ENCODE assay signal across 8 cellular contexts in the genomic region with DNA sequence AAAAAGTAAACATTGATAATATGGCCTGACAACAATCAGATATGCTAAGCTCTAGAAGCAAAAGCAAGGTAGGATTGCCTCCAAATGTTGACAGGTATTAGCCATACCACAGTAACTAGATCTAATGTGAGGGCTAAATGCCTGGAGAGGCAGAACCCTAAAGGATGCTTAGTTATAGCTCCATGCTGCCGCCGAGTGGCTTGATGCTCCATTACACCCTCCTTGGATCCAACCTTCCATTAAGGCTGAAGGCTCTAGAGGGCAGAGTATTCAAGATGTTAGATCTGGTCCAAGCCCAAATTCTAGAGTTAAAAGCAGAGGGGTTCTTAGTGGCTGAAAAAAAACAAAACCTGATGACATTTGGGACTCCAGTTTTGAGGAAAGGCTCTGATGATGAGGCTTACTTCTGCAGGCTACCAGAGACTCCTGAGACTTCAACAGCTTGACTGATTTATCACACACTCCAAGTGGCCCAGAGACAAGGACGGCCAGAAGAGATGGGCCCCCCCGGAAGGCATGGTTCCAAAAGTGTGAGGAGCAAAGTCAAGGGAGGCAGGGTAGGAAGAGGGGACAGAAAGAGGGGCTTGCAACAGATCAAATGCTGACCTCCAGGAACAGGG. TPM values are rescaled to one million over a fixed set of nuclear protein-coding genes. Genes with fewer than 3 reads are reported as not detected.
DNase-seq lines count a peak whose midpoint lies in the region; ATAC-seq, FAIRE-seq and TF ChIP-seq lines count a peak whose summit lies in the region.
"Had no signal": no experiment of that assay in that cellular context is flagged by ENCODE, and none has a peak within 500 bp of the region (broad histone marks: within the 10 kb centered on the region; RNA-seq: fewer than 3 reads in every experiment).

No MANE protein-coding gene starts in this region.

- DNase-seq in NCI-H2171 (lab: John Stamatoyannopoulos, UW): peak; percentile 3
- peak; percentile 69 for DNase-seq in bronchial epithelial cell (ENCODE audit: low read depth)
- DNase-seq in left kidney (ENCODE audit: low read depth, low spot score): peak; percentile 91
- DNase-seq in stimulated activated CD4-positive, alpha-beta T cell treated with anti-CD3 and anti-CD28 coated beads, TNF-alpha, amount 100 ng/mL, for 1 hour (ENCODE audit: low read depth in 3 of 3, low spot score in 1 of 3): peak; percentile 28 to 51 (median 46)

- H3K4me3 ChIP-seq in GM12875 (ENCODE audit: low read depth, low read length): no peak overlapping the region
- H3K4me3 ChIP-seq in WI38 (ENCODE audit: low read depth, low read length): no peak overlapping the region
- no peak overlapping the region for H3K4me3 ChIP-seq in bronchial epithelial cell (ENCODE audit: low read depth, low read length)

- no peak for FAIRE-seq in bronchial epithelial cell (lab: Jason Lieb, UNC)

- peaks cover 2% of the 10 kb centered on the region for H3K27me3 ChIP-seq in bronchial epithelial cell (ENCODE audit: control insufficient read depth, insufficient read depth, low read length)

- TF ChIP-seq CTCF in GM12875 (IDR thresholded peaks at IDR 0.05; ENCODE audit: borderline replicate concordance, insufficient read depth, low read depth, low read length) (peak; percentile 88), WI38 (IDR thresholded peaks at IDR 0.05; ENCODE audit: low read depth, low read length) (peak; percentile 88), bronchial epithelial cell (IDR thresholded peaks at IDR 0.05; ENCODE audit: insufficient read depth, low read length, severe bottlenecking) (peak; percentile 87)

- ATAC-seq in HG02870 (IDR thresholded peaks at IDR 0.05; ENCODE audit: unreplicated experiment): peak; percentile 64

- no peaks in the 10 kb centered on the region for H3K36me3 ChIP-seq in bronchial epithelial cell (ENCODE audit: control insufficient read depth, insufficient read depth, low read length)

RNA-seq across cellular contexts. Expression of a gene that starts 21.8 kb away (rescaled TPM):
- not detected in 2 replicates for total RNA-seq in bronchial epithelial cell
- total RNA-seq: urinary bladder had no signal

RNA-seq across cellular contexts. Expression of a gene that starts 55.3 kb away (rescaled TPM):
- 0.26 and 0.53 TPM in 2 replicates for total RNA-seq in bronchial epithelial cell

Comparison
In these comparisons a context has a peak if more than half of its experiments do, and no peak if none do; other contexts are left out.
1. DNase-seq: peak in every context shown above with its lines; median percentile 91 in left kidney; 69 in bronchial epithelial cell; 46 in stimulated activated CD4-positive, alpha-beta T cell treated with anti-CD3 and anti-CD28 coated beads, TNF-alpha, amount 100 ng/mL, for 1 hour; 3 in NCI-H2171.